21 cellular contexts compared by ENCODE assay signal in genomic region chr22:27872488-27872887, GRCh38.
"Had no signal": no experiment of that assay in that cellular context is flagged by ENCODE, and none has a peak within 500 bp of the region (broad histone marks: within the 10 kb centered on the region; RNA-seq: fewer than 3 reads in every experiment).

No MANE protein-coding gene starts in this region.

- H3K4me2 ChIP-seq: neural progenitor cell had no signal

- H3K27ac ChIP-seq: neural progenitor cell, suprapubic skin had no signal

- H3K9me3 ChIP-seq: suprapubic skin had no signal

- H3K27me3 ChIP-seq: cardiac muscle cell, neural progenitor cell, suprapubic skin had no signal

- H3K4me3 ChIP-seq: cardiac muscle cell, lung, neural progenitor cell, skin epidermis, suprapubic skin had no signal

- FAIRE-seq: frontal cortex, keratinocyte had no signal

- H2AFZ ChIP-seq: neural progenitor cell had no signal

- DNase-seq: activated B cell treated with CpG ODN at 0.5 μM for 24 hours; activated CD4-positive, alpha-beta memory T cell treated with anti-CD3 and anti-CD28 coated beads for 36 hours; activated CD4-positive, alpha-beta T cell treated with anti-CD3 and anti-CD28 coated beads for 36 hours; activated effector memory CD4-positive, alpha-beta T cell treated with anti-CD3 and anti-CD28 coated beads, Interleukin-2, amount 50 U/mL, for 16 hours; activated naive CD4-positive, alpha-beta T cell treated with anti-CD3 and anti-CD28 coated beads, Interleukin-2, amount 10 ng/mL, durations not matched to agents 7 days and 5 days; activated T-cell treated with anti-CD3 and anti-CD28 coated beads, Interleukin-2, amount 50 U/mL, for 72 hours; amygdala; dermis blood vessel endothelial cell; effector CD8-positive, alpha-beta T cell; erythroblast; naive thymus-derived CD8-positive, alpha-beta T cell; stimulated activated CD4-positive, alpha-beta T cell treated with anti-CD3 and anti-CD28 coated beads, Interleukin-1b, Interleukin-23, amount 100 ng/mL, for 48 hours; T1000; trophoblast cell had no signal

- H3K9ac ChIP-seq: neural progenitor cell had no signal

- ATAC-seq: activated CD4-positive, alpha-beta T cell treated with anti-CD3 and anti-CD28 coated beads for 36 hours; activated T-cell treated with anti-CD3 and anti-CD28 coated beads, Interleukin-2, amount 50 U/mL, for 72 hours; naive thymus-derived CD8-positive, alpha-beta T cell had no signal
